Comparison of ENCODE assay signal across 8 cellular contexts in the genomic region with DNA sequence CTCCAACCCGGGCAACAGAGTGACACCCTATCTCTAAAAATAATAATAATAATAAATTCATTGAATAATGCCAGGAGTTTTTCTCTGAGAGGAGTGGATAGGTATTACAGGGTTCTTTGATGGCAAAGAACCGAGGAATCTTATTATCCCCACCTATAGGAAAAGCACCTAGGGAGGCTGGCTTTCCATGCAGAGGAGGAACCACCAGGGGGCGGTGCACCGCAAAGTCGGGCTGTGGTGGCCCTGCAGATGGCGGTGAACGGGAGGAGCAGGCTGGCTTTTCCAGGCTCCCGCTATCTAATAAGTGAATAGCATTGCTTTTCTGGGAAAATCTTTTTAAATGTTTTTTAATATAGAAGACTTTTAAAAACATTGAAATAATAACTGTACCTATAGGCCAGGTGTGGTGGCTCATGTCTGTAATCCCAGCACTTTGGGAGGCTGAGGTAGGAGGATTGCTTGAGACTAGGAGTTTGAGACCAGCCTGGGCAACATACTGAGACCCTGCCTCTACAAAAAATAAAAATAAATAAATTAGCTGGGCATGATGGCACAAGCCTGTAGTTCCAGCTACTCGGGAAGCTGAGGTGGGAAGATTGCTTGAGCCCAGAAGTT.
DNase-seq lines count a peak whose midpoint lies in the region; ATAC-seq, FAIRE-seq and TF ChIP-seq lines count a peak whose summit lies in the region.

No MANE protein-coding gene starts in this region.

- no peaks in the 10 kb centered on the region for H3K27me3 Mint-ChIP-seq in stimulated activated memory B cell treated with anti-CD40 and anti-IgM and Interleukin-4, amounts not matched to agents 10 μg/mL and 1 μg/mL and 100 μg/mL, for 72 hours

- POLR2A ChIA-PET in A549 (lab: Yijun Ruan, JAX), result no interaction called here

- H3K4me3 Mint-ChIP-seq in stimulated activated memory B cell treated with anti-CD40 and anti-IgM and Interleukin-4, amounts not matched to agents 10 μg/mL and 1 μg/mL and 100 μg/mL, for 72 hours, result no peak overlapping the region

- TF ChIP-seq RAD21 in A549 (conservative IDR thresholded peaks at IDR 0.05 in 1 of 2, IDR thresholded peaks at IDR 0.05 in 1 of 2), result peak; percentile 40 to 65; a peak in 4 of 5 replicates

- no peak overlapping the region for H3K4me3 ChIP-seq in A549
- no peak overlapping the region for H3K4me3 ChIP-seq in WI38 (ENCODE audit: low read depth, low read length)
- H3K4me3 ChIP-seq in gastroesophageal sphincter, result no peak overlapping the region

- TF ChIP-seq CTCF in A549 (IDR thresholded peaks at IDR 0.05), result peak; percentile 51; the same call in 2 of the 3 replicates
- peak; percentile 71 for TF ChIP-seq CTCF in GM13976 (IDR thresholded peaks at IDR 0.05; ENCODE audit: borderline replicate concordance, control extremely low read depth, extremely low read depth, insufficient read depth, missing control alignments)
- 0 out of 2 replicates have a peak, but pooled peaks have one; percentile 12 for TF ChIP-seq CTCF in WI38 (IDR thresholded peaks at IDR 0.05; ENCODE audit: low read depth, low read length)
- TF ChIP-seq CTCF in gastroesophageal sphincter (IDR thresholded peaks at IDR 0.05), result peak; percentile 25 to 60 (median 34)

- H3K9me3 ChIP-seq in A549 (no peaks in the 10 kb centered on the region), gastroesophageal sphincter (no peaks in the 10 kb centered on the region)

- DNase-seq in A549 (ENCODE audit: low read depth in 1 of 2, low spot score in 1 of 2) (peak; percentile 54 to 59), GM13976 (ENCODE audit: low spot score) (peak; percentile 62), cerebellar nuclear complex (lab: John Stamatoyannopoulos, UW) (no peak)
- peak; percentile 16 for DNase-seq in stimulated activated CD4-positive, alpha-beta T cell treated with anti-CD3 and anti-CD28 coated beads, Interleukin-1b, Interleukin-23, amount 100 ng/mL, for 48 hours

- no peaks in the 10 kb centered on the region for H3K36me3 Mint-ChIP-seq in stimulated activated memory B cell treated with anti-CD40 and anti-IgM and Interleukin-4, amounts not matched to agents 10 μg/mL and 1 μg/mL and 100 μg/mL, for 72 hours

- H3K4me1 ChIP-seq in A549 (no peaks in the 10 kb centered on the region), gastroesophageal sphincter (no peaks in the 10 kb centered on the region)

- H3K27ac ChIP-seq in A549 (no peak overlapping the region), gastroesophageal sphincter (no peak overlapping the region)

- FAIRE-seq in A549 (lab: Jason Lieb, UNC), result no peak

- CTCF ChIA-PET in A549 (lab: Yijun Ruan, JAX), result interaction anchor here (0.6 to 2.0 kb wide), 6 partner anchors 9 to 1052 kb away, joined by 3 to 8 read pairs (median 3); no protein-coding TSS in a partner anchor

- no peaks in the 10 kb centered on the region for H3K27me3 ChIP-seq in gastroesophageal sphincter

- no peak for TF ChIP-seq POLR2A in A549 (IDR thresholded peaks at IDR 0.05; ENCODE audit: low read length)
- no peak for TF ChIP-seq POLR2A in gastroesophageal sphincter (IDR thresholded peaks at IDR 0.05)

- TF ChIP-seq EP300 in A549 (IDR thresholded peaks at IDR 0.05), result no peak
- TF ChIP-seq EP300 in gastroesophageal sphincter (IDR thresholded peaks at IDR 0.05), result no peak

- H3K9me3 Mint-ChIP-seq in stimulated activated memory B cell treated with anti-CD40 and anti-IgM and Interleukin-4, amounts not matched to agents 10 μg/mL and 1 μg/mL and 100 μg/mL, for 72 hours, result no peaks in the 10 kb centered on the region

- H3K36me3 ChIP-seq in gastroesophageal sphincter, result no peaks in the 10 kb centered on the region

- H3K27ac Mint-ChIP-seq in stimulated activated memory B cell treated with anti-CD40 and anti-IgM and Interleukin-4, amounts not matched to agents 10 μg/mL and 1 μg/mL and 100 μg/mL, for 72 hours, result no peak overlapping the region

- peaks cover 10% of the 10 kb centered on the region for H3K4me1 Mint-ChIP-seq in stimulated activated memory B cell treated with anti-CD40 and anti-IgM and Interleukin-4, amounts not matched to agents 10 μg/mL and 1 μg/mL and 100 μg/mL, for 72 hours

- no peak overlapping the region for H3K4me2 ChIP-seq in A549

- 8% methylated on average over 9 of the region's 9 CpGs for WGBS in A549 (ENCODE audit: missing lambda C conversion rate)
- 53 to 62% methylated on average over 8 to 9 of the region's 9 CpGs for WGBS in gastroesophageal sphincter (ENCODE audit: low coverage in 1 of 2), 2 donors

- in situ Hi-C loops in GM13976 (cut with MboI; ENCODE audit: low sequenced_read_pairs, unreplicated experiment), result loop anchor here (25.0 kb wide), 2 partner anchors 778 to 1053 kb away; no protein-coding TSS in a partner anchor

- ATAC-seq in A549, result peak; percentile 54 to 93; a peak in 3 of 6 replicates
- peak; percentile 89 for ATAC-seq in HG03175 (IDR thresholded peaks at IDR 0.05; ENCODE audit: unreplicated experiment)
- ATAC-seq in gastroesophageal sphincter, result no peak
- ATAC-seq in stimulated activated memory B cell treated with anti-CD40 and anti-IgM and Interleukin-4, amounts not matched to agents 10 μg/mL and 1 μg/mL and 100 μg/mL, for 72 hours, result no peak

TF ChIP-seq in A549, 52 proteins besides CTCF, POLR2A, EP300 and RAD21:
- TF ChIP-seq, protein P1, sequence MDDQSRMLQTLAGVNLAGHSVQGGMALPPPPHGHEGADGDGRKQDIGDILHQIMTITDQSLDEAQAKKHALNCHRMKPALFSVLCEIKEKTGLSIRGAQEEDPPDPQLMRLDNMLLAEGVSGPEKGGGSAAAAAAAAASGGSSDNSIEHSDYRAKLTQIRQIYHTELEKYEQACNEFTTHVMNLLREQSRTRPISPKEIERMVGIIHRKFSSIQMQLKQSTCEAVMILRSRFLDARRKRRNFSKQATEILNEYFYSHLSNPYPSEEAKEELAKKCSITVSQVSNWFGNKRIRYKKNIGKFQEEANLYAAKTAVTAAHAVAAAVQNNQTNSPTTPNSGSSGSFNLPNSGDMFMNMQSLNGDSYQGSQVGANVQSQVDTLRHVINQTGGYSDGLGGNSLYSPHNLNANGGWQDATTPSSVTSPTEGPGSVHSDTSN (IDR thresholded peaks at IDR 0.05), result no peak
- peak; percentile 44; the same call in 2 of the 3 replicates for TF ChIP-seq SMC3 (IDR thresholded peaks at IDR 0.05)
TF ChIP-seq in A549: peak in this region for 1.

Comparison
In these comparisons a context has a peak if more than half of its experiments do, and no peak if none do; other contexts are left out.
1. ATAC-seq: peak in A549 (2 of 2) and HG03175 (single experiment); none in gastroesophageal sphincter (single experiment) and stimulated activated memory B cell treated with anti-CD40 and anti-IgM and Interleukin-4, amounts not matched to agents 10 μg/mL and 1 μg/mL and 100 μg/mL, for 72 hours (single experiment).
2. DNase-seq: peak in A549 (2 of 2), GM13976 (single experiment) and stimulated activated CD4-positive, alpha-beta T cell treated with anti-CD3 and anti-CD28 coated beads, Interleukin-1b, Interleukin-23, amount 100 ng/mL, for 48 hours (single experiment); none in cerebellar nuclear complex (0 of 2).
3. CTCF ChIP-seq: peak in every context shown above with its lines; median percentile 71 in GM13976; 51 in A549; 34 in gastroesophageal sphincter; 12 in WI38.